ENCODE assay signal across 1 cellular context in the genomic region with DNA sequence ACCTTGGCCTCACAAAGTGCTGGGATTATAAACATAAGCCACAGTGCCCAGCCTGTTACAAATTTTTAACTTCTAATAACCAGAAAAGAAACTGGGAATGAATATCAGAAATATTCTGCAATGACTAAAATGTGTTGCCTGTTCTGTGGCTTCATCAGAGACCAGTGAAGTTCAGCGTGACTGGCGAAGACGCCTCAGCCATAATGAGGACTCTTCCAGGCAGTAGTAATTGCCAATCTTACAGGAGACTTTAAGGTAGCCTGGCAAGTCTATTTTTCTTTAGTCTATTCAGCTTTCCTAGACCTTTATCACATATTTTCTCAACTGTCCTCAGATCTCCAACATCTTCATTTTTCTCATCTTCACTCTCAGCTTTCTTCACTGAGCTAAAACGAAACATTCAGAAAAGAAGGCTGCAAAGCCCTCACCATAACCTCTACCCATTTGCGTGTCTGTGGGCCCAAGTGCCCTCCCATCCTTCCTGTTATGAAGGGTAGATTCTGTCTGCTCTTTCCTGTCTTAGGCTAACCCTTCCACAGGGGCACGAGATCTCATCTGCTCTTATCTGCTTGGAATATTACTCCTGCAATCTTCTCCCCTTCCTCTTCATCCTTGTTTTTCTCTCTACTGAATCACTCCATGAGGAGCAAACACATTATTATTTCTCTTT.
TF ChIP-seq lines count a peak whose summit lies in the region.

No MANE protein-coding gene starts in this region.

TF ChIP-seq in GM23338, 12 proteins besides CTCF, POLR2A, EP300 and RAD21:
- TF ChIP-seq JUNB (IDR thresholded peaks at IDR 0.05; ENCODE audit: unreplicated experiment) (no peak), ZNF114 (CRISPR knock-in tag; IDR thresholded peaks at IDR 0.05) (no peak), EZH2phosphoT487 (IDR thresholded peaks at IDR 0.05; ENCODE audit: unreplicated experiment) (no peak), POLR2AphosphoS5 (IDR thresholded peaks at IDR 0.05; ENCODE audit: low read depth) (no peak), STAT1 (IDR thresholded peaks at IDR 0.05; ENCODE audit: unreplicated experiment) (no peak), CREB1 (CRISPR knock-in tag; IDR thresholded peaks at IDR 0.05; ENCODE audit: low read depth) (no peak), NANOG (IDR thresholded peaks at IDR 0.05; ENCODE audit: borderline replicate concordance) (no peak), ZNF331 (CRISPR knock-in tag; IDR thresholded peaks at IDR 0.05; ENCODE audit: low read depth) (no peak), EZH2 (IDR thresholded peaks at IDR 0.05; ENCODE audit: low read depth, unreplicated experiment) (no peak), REST (IDR thresholded peaks at IDR 0.05; ENCODE audit: unreplicated experiment) (no peak)
- TF ChIP-seq, protein P1, sequence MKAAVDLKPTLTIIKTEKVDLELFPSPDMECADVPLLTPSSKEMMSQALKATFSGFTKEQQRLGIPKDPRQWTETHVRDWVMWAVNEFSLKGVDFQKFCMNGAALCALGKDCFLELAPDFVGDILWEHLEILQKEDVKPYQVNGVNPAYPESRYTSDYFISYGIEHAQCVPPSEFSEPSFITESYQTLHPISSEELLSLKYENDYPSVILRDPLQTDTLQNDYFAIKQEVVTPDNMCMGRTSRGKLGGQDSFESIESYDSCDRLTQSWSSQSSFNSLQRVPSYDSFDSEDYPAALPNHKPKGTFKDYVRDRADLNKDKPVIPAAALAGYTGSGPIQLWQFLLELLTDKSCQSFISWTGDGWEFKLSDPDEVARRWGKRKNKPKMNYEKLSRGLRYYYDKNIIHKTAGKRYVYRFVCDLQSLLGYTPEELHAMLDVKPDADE (IDR thresholded peaks at IDR 0.05) = no peak
- TF ChIP-seq, protein P2, sequence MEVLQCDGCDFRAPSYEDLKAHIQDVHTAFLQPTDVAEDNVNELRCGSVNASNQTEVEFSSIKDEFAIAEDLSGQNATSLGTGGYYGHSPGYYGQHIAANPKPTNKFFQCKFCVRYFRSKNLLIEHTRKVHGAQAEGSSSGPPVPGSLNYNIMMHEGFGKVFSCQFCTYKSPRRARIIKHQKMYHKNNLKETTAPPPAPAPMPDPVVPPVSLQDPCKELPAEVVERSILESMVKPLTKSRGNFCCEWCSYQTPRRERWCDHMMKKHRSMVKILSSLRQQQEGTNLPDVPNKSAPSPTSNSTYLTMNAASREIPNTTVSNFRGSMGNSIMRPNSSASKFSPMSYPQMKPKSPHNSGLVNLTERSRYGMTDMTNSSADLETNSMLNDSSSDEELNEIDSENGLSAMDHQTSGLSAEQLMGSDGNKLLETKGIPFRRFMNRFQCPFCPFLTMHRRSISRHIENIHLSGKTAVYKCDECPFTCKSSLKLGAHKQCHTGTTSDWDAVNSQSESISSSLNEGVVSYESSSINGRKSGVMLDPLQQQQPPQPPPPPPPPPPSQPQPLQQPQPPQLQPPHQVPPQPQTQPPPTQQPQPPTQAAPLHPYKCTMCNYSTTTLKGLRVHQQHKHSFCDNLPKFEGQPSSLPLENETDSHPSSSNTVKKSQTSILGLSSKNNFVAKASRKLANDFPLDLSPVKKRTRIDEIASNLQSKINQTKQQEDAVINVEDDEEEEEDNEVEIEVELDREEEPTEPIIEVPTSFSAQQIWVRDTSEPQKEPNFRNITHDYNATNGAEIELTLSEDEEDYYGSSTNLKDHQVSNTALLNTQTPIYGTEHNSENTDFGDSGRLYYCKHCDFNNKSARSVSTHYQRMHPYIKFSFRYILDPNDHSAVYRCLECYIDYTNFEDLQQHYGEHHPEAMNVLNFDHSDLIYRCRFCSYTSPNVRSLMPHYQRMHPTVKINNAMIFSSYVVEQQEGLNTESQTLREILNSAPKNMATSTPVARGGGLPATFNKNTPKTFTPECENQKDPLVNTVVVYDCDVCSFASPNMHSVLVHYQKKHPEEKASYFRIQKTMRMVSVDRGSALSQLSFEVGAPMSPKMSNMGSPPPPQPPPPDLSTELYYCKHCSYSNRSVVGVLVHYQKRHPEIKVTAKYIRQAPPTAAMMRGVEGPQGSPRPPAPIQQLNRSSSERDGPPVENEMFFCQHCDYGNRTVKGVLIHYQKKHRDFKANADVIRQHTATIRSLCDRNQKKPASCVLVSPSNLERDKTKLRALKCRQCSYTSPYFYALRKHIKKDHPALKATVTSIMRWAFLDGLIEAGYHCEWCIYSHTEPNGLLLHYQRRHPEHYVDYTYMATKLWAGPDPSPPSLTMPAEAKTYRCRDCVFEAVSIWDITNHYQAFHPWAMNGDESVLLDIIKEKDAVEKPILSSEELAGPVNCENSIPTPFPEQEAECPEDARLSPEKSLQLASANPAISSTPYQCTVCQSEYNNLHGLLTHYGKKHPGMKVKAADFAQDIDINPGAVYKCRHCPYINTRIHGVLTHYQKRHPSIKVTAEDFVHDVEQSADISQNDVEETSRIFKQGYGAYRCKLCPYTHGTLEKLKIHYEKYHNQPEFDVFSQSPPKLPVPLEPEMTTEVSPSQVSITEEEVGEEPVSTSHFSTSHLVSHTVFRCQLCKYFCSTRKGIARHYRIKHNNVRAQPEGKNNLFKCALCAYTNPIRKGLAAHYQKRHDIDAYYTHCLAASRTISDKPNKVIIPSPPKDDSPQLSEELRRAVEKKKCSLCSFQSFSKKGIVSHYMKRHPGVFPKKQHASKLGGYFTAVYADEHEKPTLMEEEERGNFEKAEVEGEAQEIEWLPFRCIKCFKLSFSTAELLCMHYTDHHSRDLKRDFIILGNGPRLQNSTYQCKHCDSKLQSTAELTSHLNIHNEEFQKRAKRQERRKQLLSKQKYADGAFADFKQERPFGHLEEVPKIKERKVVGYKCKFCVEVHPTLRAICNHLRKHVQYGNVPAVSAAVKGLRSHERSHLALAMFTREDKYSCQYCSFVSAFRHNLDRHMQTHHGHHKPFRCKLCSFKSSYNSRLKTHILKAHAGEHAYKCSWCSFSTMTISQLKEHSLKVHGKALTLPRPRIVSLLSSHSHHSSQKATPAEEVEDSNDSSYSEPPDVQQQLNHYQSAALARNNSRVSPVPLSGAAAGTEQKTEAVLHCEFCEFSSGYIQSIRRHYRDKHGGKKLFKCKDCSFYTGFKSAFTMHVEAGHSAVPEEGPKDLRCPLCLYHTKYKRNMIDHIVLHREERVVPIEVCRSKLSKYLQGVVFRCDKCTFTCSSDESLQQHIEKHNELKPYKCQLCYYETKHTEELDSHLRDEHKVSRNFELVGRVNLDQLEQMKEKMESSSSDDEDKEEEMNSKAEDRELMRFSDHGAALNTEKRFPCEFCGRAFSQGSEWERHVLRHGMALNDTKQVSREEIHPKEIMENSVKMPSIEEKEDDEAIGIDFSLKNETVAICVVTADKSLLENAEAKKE (CRISPR knock-in tag; IDR thresholded peaks at IDR 0.05) = no peak
